2 cellular contexts compared by ENCODE assay signal in genomic region chr13:105871768-105872167, GRCh38.
TF ChIP-seq lines count a peak whose summit lies in the region.

No MANE protein-coding gene starts in this region.

TF ChIP-seq in H1, 55 proteins besides CTCF, POLR2A, EP300 and RAD21 (continued from another document):
- no peak for TF ChIP-seq NRF1 (IDR thresholded peaks at IDR 0.05; ENCODE audit: low read depth, low read length)
- no peak for TF ChIP-seq CBX5 (IDR thresholded peaks at IDR 0.05; ENCODE audit: low read depth, low read length)
- TF ChIP-seq, protein P1, sequence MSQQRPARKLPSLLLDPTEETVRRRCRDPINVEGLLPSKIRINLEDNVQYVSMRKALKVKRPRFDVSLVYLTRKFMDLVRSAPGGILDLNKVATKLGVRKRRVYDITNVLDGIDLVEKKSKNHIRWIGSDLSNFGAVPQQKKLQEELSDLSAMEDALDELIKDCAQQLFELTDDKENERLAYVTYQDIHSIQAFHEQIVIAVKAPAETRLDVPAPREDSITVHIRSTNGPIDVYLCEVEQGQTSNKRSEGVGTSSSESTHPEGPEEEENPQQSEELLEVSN (IDR thresholded peaks at IDR 0.05) = no peak
- no peak for TF ChIP-seq KDM4A (IDR thresholded peaks at IDR 0.05; ENCODE audit: low read depth, low read length, severe bottlenecking)
TF ChIP-seq in H1: peak in this region for 0.

TF ChIP-seq in GM23338, 12 proteins besides CTCF, POLR2A, EP300 and RAD21 (continued from another document):
- no peak for TF ChIP-seq ZNF462 (CRISPR knock-in tag; IDR thresholded peaks at IDR 0.05)
- no peak for TF ChIP-seq JUNB (IDR thresholded peaks at IDR 0.05; ENCODE audit: unreplicated experiment)
